In the genomic region with DNA sequence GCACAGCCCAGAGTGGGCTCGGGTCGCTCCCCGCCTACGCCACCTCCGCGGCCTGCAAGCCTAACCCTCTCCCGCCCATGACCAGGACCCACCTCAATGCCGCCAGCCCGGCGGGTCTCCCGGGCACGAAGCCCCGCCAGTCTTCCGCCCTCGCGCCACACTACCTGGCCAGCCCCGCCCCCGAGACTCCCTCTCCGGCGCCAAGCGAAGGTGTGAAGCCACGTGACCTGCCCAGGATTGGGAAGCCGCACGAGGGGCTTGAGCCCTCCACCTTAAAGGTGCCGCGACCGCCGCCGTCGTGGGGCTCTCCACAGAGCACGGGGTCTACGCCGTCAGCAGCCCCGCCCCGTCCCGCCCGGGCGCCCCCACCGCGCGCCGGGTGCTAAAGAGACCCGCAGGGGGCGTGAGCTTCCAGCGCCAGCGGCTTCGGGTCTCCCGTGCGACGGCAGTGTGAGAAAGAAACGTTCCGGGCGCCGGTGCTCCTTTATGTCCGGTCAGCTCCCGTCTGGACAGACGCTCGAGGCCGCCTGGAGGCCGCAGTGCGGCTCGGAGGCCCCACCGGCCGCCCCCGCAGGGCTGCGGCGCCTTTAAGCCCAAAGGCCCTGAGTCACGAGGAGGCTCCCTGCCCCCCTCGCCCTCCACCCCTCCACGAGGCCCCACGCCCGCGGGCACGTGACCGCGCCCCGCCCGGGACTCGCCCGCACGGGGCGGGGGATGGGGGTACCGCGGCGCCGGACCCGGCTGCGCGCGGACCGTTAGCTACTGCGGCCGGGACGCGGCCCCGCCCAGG, we compare ENCODE assay signal across 8 cellular contexts. TPM values are rescaled to one million over a fixed set of nuclear protein-coding genes. Genes with fewer than 3 reads are reported as not detected.
DNase-seq lines count a peak whose midpoint lies in the region; ATAC-seq lines count a peak whose summit lies in the region.

A gene (minus strand): TSS at position 319 of the 790 bp plus-strand sequence. CDS start 18,904 bp downstream, outside the sequence.

- no peak within 1 kb of the TSS for H3K27ac ChIP-seq in HUES64 (ENCODE audit: low read depth, low read length)
- no peak within 1 kb of the TSS for H3K27ac ChIP-seq in esophagus (ENCODE audit: low read depth in 2 of 2, low read length in 1 of 2)

- no peak within 1 kb of the TSS for H3K27ac Mint-ChIP-seq in activated CD8-positive, alpha-beta memory T cell treated with anti-CD3 and anti-CD28 coated beads, Interleukin-2, amount 10 ng/mL, durations not matched to agents 7 days and 5 days

- peak; percentile 60 for ATAC-seq in activated CD8-positive, alpha-beta memory T cell treated with anti-CD3 and anti-CD28 coated beads, Interleukin-2, amount 10 ng/mL, durations not matched to agents 7 days and 5 days
- ATAC-seq in GM18517 (IDR thresholded peaks at IDR 0.05; ENCODE audit: unreplicated experiment): no peak
- no peak for ATAC-seq in HG02884 (IDR thresholded peaks at IDR 0.05; ENCODE audit: unreplicated experiment)

- H3K4me3 Mint-ChIP-seq in activated CD8-positive, alpha-beta memory T cell treated with anti-CD3 and anti-CD28 coated beads, Interleukin-2, amount 10 ng/mL, durations not matched to agents 7 days and 5 days: no peak within 1 kb of the TSS

- peaks cover 4% of the 10 kb centered on the region for H3K4me1 Mint-ChIP-seq in activated CD8-positive, alpha-beta memory T cell treated with anti-CD3 and anti-CD28 coated beads, Interleukin-2, amount 10 ng/mL, durations not matched to agents 7 days and 5 days

- 13% methylated on average over 96 of the region's 96 CpGs for WGBS in HUES64
- WGBS in esophagus, 2 donors: 10 to 12% methylated on average over 95 to 96 of the region's 96 CpGs

- H3K27me3 ChIP-seq in HUES64 (ENCODE audit: insufficient read depth, low read length): peaks cover 80% of the 10 kb centered on the region
- H3K27me3 ChIP-seq in esophagus (ENCODE audit: control insufficient read depth in 1 of 2, insufficient read depth in 2 of 2, low read length in 2 of 2): peaks cover 6 to 12% of the 10 kb centered on the region in 2 donors

- no peaks in the 10 kb centered on the region for H3K9me3 Mint-ChIP-seq in activated CD8-positive, alpha-beta memory T cell treated with anti-CD3 and anti-CD28 coated beads, Interleukin-2, amount 10 ng/mL, durations not matched to agents 7 days and 5 days (ENCODE audit: low read depth)

- no peaks in the 10 kb centered on the region for H3K36me3 Mint-ChIP-seq in activated CD8-positive, alpha-beta memory T cell treated with anti-CD3 and anti-CD28 coated beads, Interleukin-2, amount 10 ng/mL, durations not matched to agents 7 days and 5 days

- H3K9ac ChIP-seq in HUES64 (ENCODE audit: low read depth, low read length): no peak within 1 kb of the TSS

- H3K9me3 ChIP-seq in HUES64 (ENCODE audit: insufficient read depth, low read depth, low read length) (no peaks in the 10 kb centered on the region), esophagus (ENCODE audit: control insufficient read depth in 2 of 2, insufficient read depth in 1 of 2, low read depth in 1 of 2, low read length in 1 of 2) (peaks cover 0 to 4% of the 10 kb centered on the region in 2 donors)

- H3K4me1 ChIP-seq in HUES64 (ENCODE audit: insufficient read depth, low read length): no peaks in the 10 kb centered on the region; the same call in 1 of the 2 replicates
- peaks cover 7 to 10% of the 10 kb centered on the region in 2 donors for H3K4me1 ChIP-seq in esophagus (ENCODE audit: control insufficient read depth in 2 of 2, insufficient read depth in 2 of 2, low read length in 1 of 2)

- peaks cover 68% of the 10 kb centered on the region for H3K27me3 Mint-ChIP-seq in activated CD8-positive, alpha-beta memory T cell treated with anti-CD3 and anti-CD28 coated beads, Interleukin-2, amount 10 ng/mL, durations not matched to agents 7 days and 5 days

- no peaks in the 10 kb centered on the region for H3K36me3 ChIP-seq in HUES64 (ENCODE audit: insufficient read depth, low read length)
- no peaks in the 10 kb centered on the region for H3K36me3 ChIP-seq in esophagus (ENCODE audit: control insufficient read depth in 2 of 2, insufficient read depth in 2 of 2, low read length in 1 of 2)

- CTCF ChIA-PET in activated CD8-positive, alpha-beta memory T cell treated with anti-CD3 and anti-CD28 coated beads, Interleukin-2, amount 10 ng/mL, durations not matched to agents 7 days and 5 days (lab: Charles Lee): no interaction called here

- H3K4me3 ChIP-seq in HUES64 (ENCODE audit: low read length): peak within 1 kb of the TSS; percentile 44
- H3K4me3 ChIP-seq in esophagus (ENCODE audit: low read depth in 1 of 2, low read length in 2 of 2): peak within 1 kb of the TSS; percentile 38 to 50

- peak; percentile 38 for DNase-seq in EH (ENCODE audit: low read depth)
- no peak for DNase-seq in activated CD8-positive, alpha-beta memory T cell treated with anti-CD3 and anti-CD28 coated beads, Interleukin-2, amount 10 ng/mL, durations not matched to agents 7 days and 5 days
- DNase-seq in myocyte (ENCODE audit: low read depth): peak; percentile 41
- peak; percentile 28 for DNase-seq in stromal cell of bone marrow (ENCODE audit: low read depth)

RNA-seq across cellular contexts. Expression of the gene that starts here (rescaled TPM):
- polyA plus RNA-seq in HUES64 (2013, experiment 1 of 2): 1.8 TPM
- polyA plus RNA-seq in HUES64 (2013, experiment 2 of 2): 3.1 TPM
- not detected for total RNA-seq in activated CD8-positive, alpha-beta memory T cell treated with anti-CD3 and anti-CD28 coated beads, Interleukin-2, amount 10 ng/mL, durations not matched to agents 7 days and 5 days
- polyA plus RNA-seq in esophagus: under 1 TPM; 0.41 to 0.79 TPM
- 2.6 and 3.7 TPM in 2 replicates for total RNA-seq in myocyte
- 3.8 TPM for polyA plus RNA-seq in myocyte (2012)

Comparison
In these comparisons a context has a peak if more than half of its experiments do, and no peak if none do; other contexts are left out.
1. Peak in ATAC-seq in activated CD8-positive, alpha-beta memory T cell treated with anti-CD3 and anti-CD28 coated beads, Interleukin-2, amount 10 ng/mL, durations not matched to agents 7 days and 5 days; RNA of the gene not detected or under 1 TPM.